In genomic region chr20:17568045-17568788, GRCh38 we compare ENCODE assay signal across 1 cellular context.
TF ChIP-seq lines count a peak whose summit lies in the region.

No MANE protein-coding gene starts in this region.

TF ChIP-seq in endothelial cell of umbilical vein, 7 proteins besides CTCF, POLR2A, EP300 and RAD21:
- no peak for TF ChIP-seq EZH2 (IDR thresholded peaks at IDR 0.05; ENCODE audit: borderline replicate concordance, low read depth, low read length, severe bottlenecking)
- TF ChIP-seq MYC (IDR thresholded peaks at IDR 0.05; ENCODE audit: low read depth, low read length), result no peak
- TF ChIP-seq GATA2 (IDR thresholded peaks at IDR 0.05; ENCODE audit: insufficient read depth, insufficient read length, low read depth, low read length), result no peak
- no peak for TF ChIP-seq POLR2AphosphoS5 (IDR thresholded peaks at IDR 0.05; ENCODE audit: insufficient read depth, low read depth, low read length)
- TF ChIP-seq FOS (IDR thresholded peaks at IDR 0.05; ENCODE audit: borderline replicate concordance, insufficient read depth, low read length), result no peak
- TF ChIP-seq JUN (IDR thresholded peaks at IDR 0.05; ENCODE audit: borderline replicate concordance, insufficient read depth, insufficient read length, low read depth), result no peak
- TF ChIP-seq MAX (IDR thresholded peaks at IDR 0.05; ENCODE audit: insufficient read depth, insufficient read length), result no peak
